8 cellular contexts compared by ENCODE assay signal in the genomic region with DNA sequence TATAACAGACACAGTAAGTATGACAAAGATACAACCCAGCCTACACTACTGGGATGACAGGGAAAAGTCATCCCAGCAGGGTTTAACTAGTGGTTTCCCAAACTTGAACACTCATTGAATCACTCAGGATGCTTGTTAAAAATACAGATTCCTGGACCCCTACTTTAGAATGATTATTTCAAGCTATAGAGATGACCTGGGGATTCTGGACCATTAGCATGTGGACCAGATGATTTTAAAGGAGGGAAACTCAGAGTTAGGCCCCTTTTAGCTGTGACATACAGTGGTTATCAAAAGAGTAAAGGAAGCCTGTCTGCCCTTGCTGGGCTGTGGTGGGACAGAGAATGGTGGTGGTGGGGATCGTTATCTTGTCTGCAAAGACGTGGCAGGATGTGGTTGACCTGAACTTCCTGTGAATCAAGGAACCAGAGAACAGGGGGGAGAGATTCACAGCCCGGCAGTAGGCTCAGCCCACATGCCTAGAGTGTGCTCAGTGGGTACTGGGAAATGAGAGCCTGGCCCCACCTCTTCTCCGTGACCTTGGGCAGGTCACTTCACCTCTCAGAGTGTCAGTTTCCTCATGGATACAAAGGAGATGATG.
DNase-seq lines count a peak whose midpoint lies in the region; ATAC-seq and TF ChIP-seq lines count a peak whose summit lies in the region.

No MANE protein-coding gene starts in this region.

- H3F3A ChIP-seq in neural progenitor cell (ENCODE audit: low read depth), result no peaks in the 10 kb centered on the region

- no peak for TF ChIP-seq CTCF in natural killer cell (IDR thresholded peaks at IDR 0.05)
- no peak for TF ChIP-seq CTCF in neural progenitor cell (IDR thresholded peaks at IDR 0.05)

- H3K36me3 ChIP-seq in neural progenitor cell, result no peaks in the 10 kb centered on the region

- intact Hi-C loops in natural killer cell (cut with micrococcal nuclease), result loop anchor here (1.0 kb wide), 7 partner anchors 40 to 734 kb away; no protein-coding TSS in a partner anchor

- peaks cover 16% of the 10 kb centered on the region for H3K27me3 Mint-ChIP-seq in T-helper 1 cell treated with Interleukin-12 subunit alpha and Interleukin-12 subunit beta and Interleukin-4 antibody, amounts not matched to agents 30 μg/mL and 1 μg/mL, for 36 hours (ENCODE audit: low read depth)
- H3K27me3 Mint-ChIP-seq in activated naive CD8-positive, alpha-beta T cell treated with anti-CD3 and anti-CD28 coated beads for 36 hours, result peaks cover 7% of the 10 kb centered on the region
- peaks cover 52 to 79% of the 10 kb centered on the region in 2 donors for H3K27me3 Mint-ChIP-seq in natural killer cell (ENCODE audit: low read depth in 2 of 2)
- peaks cover 12% of the 10 kb centered on the region for H3K27me3 Mint-ChIP-seq in neural progenitor cell (ENCODE audit: insufficient read depth, low read depth)

- no peak overlapping the region for H3K27ac ChIP-seq in neural progenitor cell

- H3K4me2 ChIP-seq in neural progenitor cell, result no peak overlapping the region

- peaks cover 7% of the 10 kb centered on the region for H3K4me1 ChIP-seq in neural progenitor cell

- no peaks in the 10 kb centered on the region for H3K9me3 ChIP-seq in neural progenitor cell (ENCODE audit: low read depth)

- H3K27ac Mint-ChIP-seq in T-helper 1 cell treated with Interleukin-12 subunit alpha and Interleukin-12 subunit beta and Interleukin-4 antibody, amounts not matched to agents 30 μg/mL and 1 μg/mL, for 36 hours, result peak overlapping the region; percentile 87
- H3K27ac Mint-ChIP-seq in activated naive CD8-positive, alpha-beta T cell treated with anti-CD3 and anti-CD28 coated beads for 36 hours, result peak overlapping the region; percentile 89
- peak overlapping the region; percentile 84 to 85 for H3K27ac Mint-ChIP-seq in natural killer cell
- no peak overlapping the region for H3K27ac Mint-ChIP-seq in neural progenitor cell

- peaks cover 33% of the 10 kb centered on the region for H3K36me3 Mint-ChIP-seq in T-helper 1 cell treated with Interleukin-12 subunit alpha and Interleukin-12 subunit beta and Interleukin-4 antibody, amounts not matched to agents 30 μg/mL and 1 μg/mL, for 36 hours (ENCODE audit: low read depth)
- H3K36me3 Mint-ChIP-seq in activated naive CD8-positive, alpha-beta T cell treated with anti-CD3 and anti-CD28 coated beads for 36 hours, result peaks cover 29% of the 10 kb centered on the region
- H3K36me3 Mint-ChIP-seq in natural killer cell, result no peaks in the 10 kb centered on the region
- peaks cover 2% of the 10 kb centered on the region for H3K36me3 Mint-ChIP-seq in neural progenitor cell

- no peaks in the 10 kb centered on the region for H3K79me2 ChIP-seq in neural progenitor cell (ENCODE audit: low read depth)

- DNase-seq in AML-193 (lab: John Stamatoyannopoulos, UW) (peak; percentile 82 to 89), natural killer cell (peak; percentile 82), neural progenitor cell (ENCODE audit: low spot score) (no peak)
- peak; percentile 86 for DNase-seq in activated naive CD8-positive, alpha-beta T cell treated with anti-CD3 and anti-CD28 coated beads for 36 hours

- H3K9ac ChIP-seq in neural progenitor cell, result no peak overlapping the region

- no peak overlapping the region for H2AFZ ChIP-seq in neural progenitor cell (replicated peaks)

- H3K4me3 ChIP-seq in neural progenitor cell, result no peak overlapping the region

- peak overlapping the region; percentile 48 for H3K4me3 Mint-ChIP-seq in T-helper 1 cell treated with Interleukin-12 subunit alpha and Interleukin-12 subunit beta and Interleukin-4 antibody, amounts not matched to agents 30 μg/mL and 1 μg/mL, for 36 hours
- peak overlapping the region; percentile 47 for H3K4me3 Mint-ChIP-seq in activated naive CD8-positive, alpha-beta T cell treated with anti-CD3 and anti-CD28 coated beads for 36 hours
- H3K4me3 Mint-ChIP-seq in natural killer cell (peak overlapping the region; percentile 76), neural progenitor cell (no peak overlapping the region)

- no peaks in the 10 kb centered on the region for H4K20me1 ChIP-seq in neural progenitor cell (ENCODE audit: low read depth)

- H3K4me1 Mint-ChIP-seq in T-helper 1 cell treated with Interleukin-12 subunit alpha and Interleukin-12 subunit beta and Interleukin-4 antibody, amounts not matched to agents 30 μg/mL and 1 μg/mL, for 36 hours (ENCODE audit: low read depth), result peaks cover 76% of the 10 kb centered on the region
- peaks cover 81% of the 10 kb centered on the region for H3K4me1 Mint-ChIP-seq in activated naive CD8-positive, alpha-beta T cell treated with anti-CD3 and anti-CD28 coated beads for 36 hours
- H3K4me1 Mint-ChIP-seq in natural killer cell, result peaks cover 71 to 85% of the 10 kb centered on the region in 2 donors
- peaks cover 21% of the 10 kb centered on the region for H3K4me1 Mint-ChIP-seq in neural progenitor cell

- no peaks in the 10 kb centered on the region for H3K27me3 ChIP-seq in neural progenitor cell

- ATAC-seq in HG03066 (IDR thresholded peaks at IDR 0.05; ENCODE audit: low read depth, unreplicated experiment) (peak; percentile 42), natural killer cell (peak; percentile 70 to 88 (median 87)), HG02571 (IDR thresholded peaks at IDR 0.05; ENCODE audit: unreplicated experiment) (no peak), HG02642 (IDR thresholded peaks at IDR 0.05; ENCODE audit: poor library complexity, unreplicated experiment) (no peak)

- H3K9me3 Mint-ChIP-seq in T-helper 1 cell treated with Interleukin-12 subunit alpha and Interleukin-12 subunit beta and Interleukin-4 antibody, amounts not matched to agents 30 μg/mL and 1 μg/mL, for 36 hours, result peaks cover 40% of the 10 kb centered on the region
- peaks cover 22% of the 10 kb centered on the region for H3K9me3 Mint-ChIP-seq in activated naive CD8-positive, alpha-beta T cell treated with anti-CD3 and anti-CD28 coated beads for 36 hours
- H3K9me3 Mint-ChIP-seq in natural killer cell (peaks cover 0 to 3% of the 10 kb centered on the region in 2 donors), neural progenitor cell (peaks cover 3% of the 10 kb centered on the region)

Comparison
In these comparisons a context has a peak if more than half of its experiments do, and no peak if none do; other contexts are left out.
1. ATAC-seq: peak in HG03066 (single experiment) and natural killer cell (3 of 3); none in HG02571 (single experiment) and HG02642 (single experiment).